In the genomic region with DNA sequence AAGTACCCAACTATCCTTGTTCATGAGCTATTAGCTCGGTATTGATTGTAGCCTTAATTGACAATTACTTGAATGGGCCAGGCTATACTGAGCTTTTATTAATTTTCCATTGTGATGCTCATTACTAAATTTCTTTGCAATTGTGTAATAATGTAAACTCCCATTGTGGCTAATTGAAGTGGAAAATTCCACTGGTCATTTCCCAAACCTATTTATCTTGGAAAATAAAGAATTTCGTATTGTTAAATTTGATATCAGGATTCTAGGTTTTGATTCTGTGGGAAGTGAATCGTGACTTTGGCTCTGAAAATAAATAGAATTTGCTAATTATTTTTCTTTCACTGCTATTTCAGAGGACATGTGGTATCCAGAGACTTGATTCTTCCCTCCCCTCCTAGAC, we compare ENCODE assay signal across 38 cellular contexts.
"Had no signal": no experiment of that assay in that cellular context is flagged by ENCODE, and none has a peak within 500 bp of the region (broad histone marks: within the 10 kb centered on the region; RNA-seq: fewer than 3 reads in every experiment).

No MANE protein-coding gene starts in this region.

- H3K36me3 ChIP-seq: adrenal gland, ascending aorta, brain microvascular endothelial cell, breast epithelium, cardiac muscle cell had no signal

- H3K27me3 ChIP-seq: adrenal gland, ascending aorta, body of pancreas, brain microvascular endothelial cell, breast epithelium, cardiac muscle cell had no signal

- H3K27ac ChIP-seq: adrenal gland, ascending aorta, body of pancreas, brain microvascular endothelial cell, breast epithelium, cardiac muscle cell had no signal

- H3K4me3 ChIP-seq: adrenal gland, ascending aorta, body of pancreas, breast epithelium, cardiac muscle cell had no signal

- H3K9me3 Mint-ChIP-seq: activated naive CD4-positive, alpha-beta T cell treated with anti-CD3 and anti-CD28 coated beads for 36 hours; activated naive CD4-positive, alpha-beta T cell treated with anti-CD3 and anti-CD28 coated beads, Interleukin-2, amount 50 U/mL, for 24 hours; activated naive CD8-positive, alpha-beta T cell treated with anti-CD3 and anti-CD28 coated beads for 36 hours; activated naive CD8-positive, alpha-beta T cell treated with anti-CD3 and anti-CD28 coated beads, Interleukin-2, amount 50 U/mL, for 24 hours; activated T-cell treated with anti-CD3 and anti-CD28 coated beads, Interleukin-2, amount 50 U/mL, for 24 hours; activated T-cell treated with anti-CD3 and anti-CD28 coated beads, Interleukin-2, amount 50 U/mL, for 4 hours; activated T-helper 17 cell treated with anti-CD3 and anti-CD28 coated beads, Interleukin-2, amount 50 U/mL, for 72 hours; brain; central memory CD8-positive, alpha-beta T cell had no signal

- H3K9me3 ChIP-seq: adrenal gland, ascending aorta, body of pancreas, breast epithelium had no signal

- H3K4me3 Mint-ChIP-seq: activated naive CD4-positive, alpha-beta T cell treated with anti-CD3 and anti-CD28 coated beads for 36 hours; activated naive CD4-positive, alpha-beta T cell treated with anti-CD3 and anti-CD28 coated beads, Interleukin-2, amount 10 ng/mL, durations not matched to agents 7 days and 5 days; activated naive CD4-positive, alpha-beta T cell treated with anti-CD3 and anti-CD28 coated beads, Interleukin-2, amount 50 U/mL, for 24 hours; activated naive CD8-positive, alpha-beta T cell; activated naive CD8-positive, alpha-beta T cell treated with anti-CD3 and anti-CD28 coated beads for 36 hours; activated naive CD8-positive, alpha-beta T cell treated with anti-CD3 and anti-CD28 coated beads, Interleukin-2, amount 10 ng/mL, durations not matched to agents 7 days and 5 days; activated naive CD8-positive, alpha-beta T cell treated with anti-CD3 and anti-CD28 coated beads, Interleukin-2, amount 50 U/mL, for 24 hours; activated T-cell treated with anti-CD3 and anti-CD28 coated beads, Interleukin-2, amount 50 U/mL, for 24 hours; activated T-cell treated with anti-CD3 and anti-CD28 coated beads, Interleukin-2, amount 50 U/mL, for 4 hours; activated T-cell treated with anti-CD3 and anti-CD28 coated beads, Interleukin-2, amount 50 U/mL, for 72 hours; activated T-helper 1 cell treated with anti-CD3 and anti-CD28 coated beads, Interleukin-12 subunit alpha, Interleukin-12 subunit beta, Interleukin-2, Interleukin-4 antibody, amounts not matched to agents 30 ng/mL and 10 ng/mL and 1 ng/mL, durations not matched to agents 14 hours and 24 hours and 36 hours; activated T-helper 17 cell treated with anti-CD3 and anti-CD28 coated beads, Interleukin-2, amount 50 U/mL, for 72 hours; brain; central memory CD8-positive, alpha-beta T cell had no signal

- H3K4me1 ChIP-seq: adrenal gland, ascending aorta, body of pancreas, breast epithelium had no signal

- DNase-seq: activated effector memory CD4-positive, alpha-beta T cell treated with anti-CD3 and anti-CD28 coated beads, Interleukin-2, amount 50 U/mL, for 16 hours; activated effector memory CD4-positive, alpha-beta T cell treated with Interleukin-2 at 50 U/mL for 16 hours; activated gamma-delta T cell; activated gamma-delta T cell treated with Interleukin-2 at 50 U/mL for 16 hours; activated naive CD4-positive, alpha-beta T cell; activated naive CD4-positive, alpha-beta T cell treated with anti-CD3 and anti-CD28 coated beads for 36 hours; activated naive CD4-positive, alpha-beta T cell treated with anti-CD3 and anti-CD28 coated beads, Interleukin-2, amount 10 ng/mL, durations not matched to agents 7 days and 5 days; activated naive CD4-positive, alpha-beta T cell treated with anti-CD3 and anti-CD28 coated beads, Interleukin-2, amount 50 U/mL, for 16 hours; activated naive CD4-positive, alpha-beta T cell treated with Interleukin-2 at 50 U/mL for 16 hours; activated naive CD8-positive, alpha-beta T cell treated with anti-CD3 and anti-CD28 coated beads for 36 hours; activated naive CD8-positive, alpha-beta T cell treated with anti-CD3 and anti-CD28 coated beads, Interleukin-2, amount 10 ng/mL, durations not matched to agents 7 days and 5 days; activated naive CD8-positive, alpha-beta T cell treated with anti-CD3 and anti-CD28 coated beads, Interleukin-2, amount 50 U/mL, for 24 hours; activated T-cell treated with anti-CD3 and anti-CD28 coated beads for 4 hours; activated T-cell treated with anti-CD3 and anti-CD28 coated beads, Interleukin-2, amount 50 U/mL, for 1 hour; activated T-cell treated with anti-CD3 and anti-CD28 coated beads, Interleukin-2, amount 50 U/mL, for 24 hours; activated T-cell treated with anti-CD3 and anti-CD28 coated beads, Interleukin-2, amount 50 U/mL, for 4 hours; activated T-cell treated with anti-CD3 and anti-CD28 coated beads, Interleukin-2, amount 50 U/mL, for 48 hours; activated T-cell treated with anti-CD3 and anti-CD28 coated beads, Interleukin-2, amount 50 U/mL, for 72 hours; adrenal gland; amniotic stem cell; amygdala; anterior cingulate cortex; aorta; body of pancreas; brain microvascular endothelial cell; caudate nucleus; cerebellar nuclear complex had no signal

- H3K4me1 Mint-ChIP-seq: activated naive CD8-positive, alpha-beta T cell treated with anti-CD3 and anti-CD28 coated beads, Interleukin-2, amount 50 U/mL, for 24 hours; activated T-helper 17 cell treated with anti-CD3 and anti-CD28 coated beads, Interleukin-2, amount 50 U/mL, for 72 hours; brain had no signal

- H3K27me3 Mint-ChIP-seq: activated naive CD4-positive, alpha-beta T cell treated with anti-CD3 and anti-CD28 coated beads, Interleukin-2, amount 10 ng/mL, durations not matched to agents 7 days and 5 days; activated naive CD4-positive, alpha-beta T cell treated with anti-CD3 and anti-CD28 coated beads, Interleukin-2, amount 50 U/mL, for 24 hours; activated naive CD8-positive, alpha-beta T cell; activated naive CD8-positive, alpha-beta T cell treated with anti-CD3 and anti-CD28 coated beads for 36 hours; activated naive CD8-positive, alpha-beta T cell treated with anti-CD3 and anti-CD28 coated beads, Interleukin-2, amount 10 ng/mL, durations not matched to agents 7 days and 5 days; activated naive CD8-positive, alpha-beta T cell treated with anti-CD3 and anti-CD28 coated beads, Interleukin-2, amount 50 U/mL, for 24 hours; activated T-cell treated with anti-CD3 and anti-CD28 coated beads, Interleukin-2, amount 50 U/mL, for 24 hours; activated T-helper 17 cell treated with anti-CD3 and anti-CD28 coated beads, Interleukin-2, amount 50 U/mL, for 72 hours; brain; central memory CD8-positive, alpha-beta T cell had no signal

- H3K27ac Mint-ChIP-seq: activated naive CD4-positive, alpha-beta T cell treated with anti-CD3 and anti-CD28 coated beads for 36 hours; activated naive CD4-positive, alpha-beta T cell treated with anti-CD3 and anti-CD28 coated beads, Interleukin-2, amount 10 ng/mL, durations not matched to agents 7 days and 5 days; activated naive CD4-positive, alpha-beta T cell treated with anti-CD3 and anti-CD28 coated beads, Interleukin-2, amount 50 U/mL, for 24 hours; activated naive CD4-positive, alpha-beta T cell treated with anti-CD3 and anti-CD28 coated beads, Interleukin-2, amount 50 U/mL, for 72 hours; activated naive CD8-positive, alpha-beta T cell; activated naive CD8-positive, alpha-beta T cell treated with anti-CD3 and anti-CD28 coated beads for 36 hours; activated naive CD8-positive, alpha-beta T cell treated with anti-CD3 and anti-CD28 coated beads, Interleukin-2, amount 10 ng/mL, durations not matched to agents 7 days and 5 days; activated naive CD8-positive, alpha-beta T cell treated with anti-CD3 and anti-CD28 coated beads, Interleukin-2, amount 50 U/mL, for 24 hours; activated T-cell treated with anti-CD3 and anti-CD28 coated beads, Interleukin-2, amount 50 U/mL, for 24 hours; activated T-cell treated with anti-CD3 and anti-CD28 coated beads, Interleukin-2, amount 50 U/mL, for 72 hours; activated T-helper 1 cell treated with anti-CD3 and anti-CD28 coated beads, Interleukin-12 subunit alpha, Interleukin-12 subunit beta, Interleukin-2, Interleukin-4 antibody, amounts not matched to agents 30 ng/mL and 10 ng/mL and 1 ng/mL, durations not matched to agents 14 hours and 24 hours and 36 hours; activated T-helper 17 cell treated with anti-CD3 and anti-CD28 coated beads, Interleukin-2, amount 50 U/mL, for 72 hours; activated T-helper 2 cell treated with anti-CD3 and anti-CD28 coated beads, Interferon-gamma antibody, Interleukin-2, Interleukin-4, amounts not matched to agents 10 μg/mL and 5 μg/mL and 100 μg/mL, durations not matched to agents 14 hours and 24 hours and 36 hours; brain had no signal

- H3K36me3 Mint-ChIP-seq: activated naive CD4-positive, alpha-beta T cell treated with anti-CD3 and anti-CD28 coated beads, Interleukin-2, amount 50 U/mL, for 24 hours; activated naive CD8-positive, alpha-beta T cell treated with anti-CD3 and anti-CD28 coated beads for 36 hours; brain had no signal
